Comparison of ENCODE assay signal across 4 cellular contexts in the genomic region with DNA sequence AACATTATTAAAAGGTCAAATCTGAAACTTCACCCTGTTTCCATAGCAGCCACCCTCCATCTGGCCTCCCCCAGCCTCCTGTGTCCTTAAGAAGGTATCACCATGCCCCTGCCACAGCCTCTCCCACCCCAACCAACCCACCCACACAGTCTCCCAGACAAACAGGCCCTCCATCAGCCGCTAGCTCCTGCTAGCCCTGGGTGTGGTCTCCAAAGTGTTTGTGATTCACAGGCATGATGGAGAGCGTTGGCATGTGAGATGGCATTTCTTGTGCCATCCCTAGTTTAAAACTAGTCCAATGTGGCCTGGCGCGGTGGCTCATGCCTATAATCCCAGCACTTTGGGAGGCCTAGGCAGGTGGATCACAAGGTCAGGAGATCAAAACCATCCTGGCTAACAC. TPM values are rescaled to one million over a fixed set of nuclear protein-coding genes. Genes with fewer than 3 reads are reported as not detected.
"Had no signal": no experiment of that assay in that cellular context is flagged by ENCODE, and none has a peak within 500 bp of the region (broad histone marks: within the 10 kb centered on the region; RNA-seq: fewer than 3 reads in every experiment).

No MANE protein-coding gene starts in this region.

- DNase-seq: GDM1, GF-D8 had no signal

- H3K4me3 ChIP-seq: GM12878 had no signal

RNA-seq across cellular contexts. Expression of gene GPR45, which starts 44.9 kb away (rescaled TPM):
- total RNA-seq: G401, GM12878 had no signal
